ENCODE assay signal across 9 cellular contexts in the genomic region with DNA sequence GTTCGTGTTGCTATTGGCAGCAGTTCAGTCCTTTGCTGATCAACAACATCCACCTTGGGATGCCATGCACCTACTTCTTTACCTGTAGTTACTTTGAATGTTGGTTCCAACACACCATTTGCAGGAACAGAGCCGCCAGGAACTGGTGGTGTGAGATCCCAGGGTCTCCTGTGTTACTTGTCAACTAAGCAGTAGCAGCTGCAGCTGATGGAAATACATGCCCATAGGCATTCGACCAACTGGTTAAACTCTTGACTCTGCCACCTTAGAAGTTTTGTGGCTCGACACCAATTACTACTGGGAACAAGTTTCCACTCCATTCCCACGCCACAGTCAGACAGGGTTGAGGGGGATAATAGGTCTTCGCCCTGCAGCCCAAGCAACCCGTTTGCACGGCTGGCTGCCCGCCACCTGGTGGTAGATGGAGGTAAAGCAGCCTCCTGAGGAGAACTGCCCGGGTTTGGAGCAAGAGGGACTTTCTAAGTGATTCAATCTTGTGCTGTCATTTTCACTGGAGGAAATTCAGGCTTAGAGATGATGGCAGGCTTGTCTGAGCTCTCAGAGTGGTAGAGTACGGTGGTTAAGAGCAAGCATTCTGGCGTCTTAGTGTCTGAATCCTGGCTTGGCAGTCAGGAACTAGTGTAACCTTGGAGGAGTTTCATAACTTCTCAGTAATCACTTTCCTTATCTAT.
A peak's percentile ranks its signal among the peaks of the same experiment; 100 is the strongest.
DNase-seq lines count a peak whose midpoint lies in the region; ATAC-seq, FAIRE-seq and TF ChIP-seq lines count a peak whose summit lies in the region.
"Had no signal": no experiment of that assay in that cellular context is flagged by ENCODE, and none has a peak within 500 bp of the region (broad histone marks: within the 10 kb centered on the region; RNA-seq: fewer than 3 reads in every experiment).

No MANE protein-coding gene starts in this region.

- peak; percentile 51 for TF ChIP-seq RAD21 in HepG2 (CRISPR knock-in tag; IDR thresholded peaks at IDR 0.05)

- H3K36me3 ChIP-seq in HepG2 (replicated peaks in 1 of 2; ENCODE audit: control insufficient read depth in 1 of 2, insufficient read depth in 2 of 2, low read length in 2 of 2): no peaks in the 10 kb centered on the region

- BruUV-seq in HepG2 (replicated peaks; lab: Mats Ljungman, UMichigan): no TSS peak

- POLR2A ChIA-PET in HepG2 (lab: Yijun Ruan, JAX): no interaction called here

- no peaks in the 10 kb centered on the region for H3K9me3 ChIP-seq in HepG2 (ENCODE audit: low read length)

- intact Hi-C loops in HepG2 (cut with micrococcal nuclease; ENCODE audit: unreplicated experiment): loop anchor here (1.0 to 10.0 kb wide), 3 partner anchors 130 to 239 kb away; no protein-coding TSS in a partner anchor

- peak; percentile 41 to 44 for DNase-seq in NCI-H2081 (lab: John Stamatoyannopoulos, UW)
- no peak for DNase-seq in NCI-H2081 treated with DMSO at 0.1 percent for 48 hours (lab: John Stamatoyannopoulos, UW)
- peak; percentile 37 for DNase-seq in NCI-H2227 treated with DMSO at 0.1 percent for 48 hours (lab: John Stamatoyannopoulos, UW)
- peak; percentile 86 for DNase-seq in activated CD4-positive, alpha-beta T cell treated with anti-CD3 and anti-CD28 coated beads, Interleukin-2, amount 50 U/mL, for 1 hour
- peak; percentile 76 for DNase-seq in choroid plexus epithelial cell (ENCODE audit: low read depth)
- no peak for DNase-seq in HepG2 (ENCODE audit: low spot score)
- peak; percentile 71 to 86 (median 73) for DNase-seq in stimulated activated CD4-positive, alpha-beta T cell treated with anti-CD3 and anti-CD28 coated beads, TNF-alpha, amount 100 ng/mL, for 24 hours (ENCODE audit: low read depth in 3 of 3)

- TF ChIP-seq EP300 in HepG2 (IDR thresholded peaks at IDR 0.05; ENCODE audit: low read depth in 2 of 2, low read length in 2 of 2) (no peak), HepG2 (CRISPR knock-in tag; IDR thresholded peaks at IDR 0.05; ENCODE audit: borderline replicate concordance) (no peak)

- TF ChIP-seq CTCF in choroid plexus epithelial cell (conservative IDR thresholded peaks at IDR 0.05; ENCODE audit: low read depth, low read length): peak; percentile 99
- TF ChIP-seq CTCF in HepG2 (CRISPR knock-in tag; IDR thresholded peaks at IDR 0.05): peak; percentile 90

- WGBS in HepG2 (ENCODE audit: low lambda C conversion rate): 8% methylated on average over 11 of the region's 12 CpGs

- peaks cover 9% of the 10 kb centered on the region for H3K4me1 ChIP-seq in HepG2 (ENCODE audit: insufficient read depth, low read length)

- H3K4me2 ChIP-seq in HepG2 (ENCODE audit: low read depth, low read length): peak overlapping the region; percentile 22; the same call in 1 of the 2 replicates

- no peak overlapping the region for H3K27ac ChIP-seq in HepG2 (ENCODE audit: extremely low read length, insufficient read depth, low read length)

- in situ Hi-C loops in HepG2 (cut with HindIII; ENCODE audit: extremely low pct_ligation_motif_present, low pct_unique_long_range_greater_than_20kb): loop anchor here (5.0 kb wide), 2 partner anchors 42 to 238 kb away; no protein-coding TSS in a partner anchor

- CTCF ChIA-PET in HepG2 (lab: Yijun Ruan, JAX; ENCODE audit: low intra/inter-chr PET ratio, low total read pairs): interaction anchor here (3.8 to 4.0 kb wide), 2 partner anchors 42 to 238 kb away, joined by 39 to 51 read pairs; no protein-coding TSS in a partner anchor

- no peak overlapping the region for H3K9ac ChIP-seq in HepG2 (ENCODE audit: insufficient read depth, low read depth, low read length)

- no peaks in the 10 kb centered on the region for H3K79me2 ChIP-seq in HepG2 (ENCODE audit: insufficient read depth, low read length)

- H4K20me1 ChIP-seq in HepG2 (ENCODE audit: insufficient read depth, low read length): no peaks in the 10 kb centered on the region

- H3K4me3 ChIP-seq in choroid plexus epithelial cell (ENCODE audit: low read depth, low read length): no peak overlapping the region
- no peak overlapping the region for H3K4me3 ChIP-seq in HepG2 (replicated peaks in 1 of 3; ENCODE audit: insufficient read depth in 1 of 3, low read depth in 2 of 3, low read length in 3 of 3)

- ATAC-seq in HG02763 (IDR thresholded peaks at IDR 0.05; ENCODE audit: unreplicated experiment) (peak; percentile 54), HepG2 (peak; percentile 79)

- peaks cover 1 to 2% of the 10 kb centered on the region in 2 experiments; a peak in 1 of 5 replicates for H3K27me3 ChIP-seq in HepG2 (ENCODE audit: control insufficient read depth in 1 of 2, insufficient read depth in 2 of 2, low read length in 2 of 2)

- no peak for FAIRE-seq in HepG2 (lab: Jason Lieb, UNC)
- FAIRE-seq: G401.6 had no signal

- H2AFZ ChIP-seq in HepG2 (ENCODE audit: low read length): no peak overlapping the region

- TF ChIP-seq POLR2A in HepG2 (IDR thresholded peaks at IDR 0.05; ENCODE audit: insufficient read depth in 1 of 2, low read depth in 2 of 2, low read length in 2 of 2): no peak

TF ChIP-seq in HepG2, 621 proteins besides CTCF, POLR2A, EP300 and RAD21 (continues in another document):
- peak; percentile 31; the same call in 1 of the 2 replicates for TF ChIP-seq FOSL2 (CRISPR knock-in tag; IDR thresholded peaks at IDR 0.05)
- TF ChIP-seq ZNF879 (CRISPR knock-in tag; IDR thresholded peaks at IDR 0.05): no peak
- TF ChIP-seq HNF4G (IDR thresholded peaks at IDR 0.05; ENCODE audit: borderline replicate concordance, low read depth, low read length): no peak
- no peak for TF ChIP-seq HNF4G (CRISPR knock-in tag; IDR thresholded peaks at IDR 0.05; ENCODE audit: borderline replicate concordance, low read depth)
- 0 out of 2 replicates have a peak, but pooled peaks have one; percentile 23 for TF ChIP-seq RXRB (CRISPR knock-in tag; IDR thresholded peaks at IDR 0.05; ENCODE audit: borderline replicate concordance)
- TF ChIP-seq, protein P1, sequence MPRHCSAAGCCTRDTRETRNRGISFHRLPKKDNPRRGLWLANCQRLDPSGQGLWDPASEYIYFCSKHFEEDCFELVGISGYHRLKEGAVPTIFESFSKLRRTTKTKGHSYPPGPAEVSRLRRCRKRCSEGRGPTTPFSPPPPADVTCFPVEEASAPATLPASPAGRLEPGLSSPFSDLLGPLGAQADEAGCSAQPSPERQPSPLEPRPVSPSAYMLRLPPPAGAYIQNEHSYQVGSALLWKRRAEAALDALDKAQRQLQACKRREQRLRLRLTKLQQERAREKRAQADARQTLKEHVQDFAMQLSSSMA (CRISPR knock-in tag; IDR thresholded peaks at IDR 0.05): no peak
- TF ChIP-seq, protein P2, sequence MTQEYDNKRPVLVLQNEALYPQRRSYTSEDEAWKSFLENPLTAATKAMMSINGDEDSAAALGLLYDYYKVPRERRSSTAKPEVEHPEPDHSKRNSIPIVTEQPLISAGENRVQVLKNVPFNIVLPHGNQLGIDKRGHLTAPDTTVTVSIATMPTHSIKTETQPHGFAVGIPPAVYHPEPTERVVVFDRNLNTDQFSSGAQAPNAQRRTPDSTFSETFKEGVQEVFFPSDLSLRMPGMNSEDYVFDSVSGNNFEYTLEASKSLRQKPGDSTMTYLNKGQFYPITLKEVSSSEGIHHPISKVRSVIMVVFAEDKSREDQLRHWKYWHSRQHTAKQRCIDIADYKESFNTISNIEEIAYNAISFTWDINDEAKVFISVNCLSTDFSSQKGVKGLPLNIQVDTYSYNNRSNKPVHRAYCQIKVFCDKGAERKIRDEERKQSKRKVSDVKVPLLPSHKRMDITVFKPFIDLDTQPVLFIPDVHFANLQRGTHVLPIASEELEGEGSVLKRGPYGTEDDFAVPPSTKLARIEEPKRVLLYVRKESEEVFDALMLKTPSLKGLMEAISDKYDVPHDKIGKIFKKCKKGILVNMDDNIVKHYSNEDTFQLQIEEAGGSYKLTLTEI (CRISPR knock-in tag; conservative IDR thresholded peaks at IDR 0.05): no peak
- TF ChIP-seq SMC3 (IDR thresholded peaks at IDR 0.05; ENCODE audit: low read length): peak; percentile 72
- TF ChIP-seq, protein P3, sequence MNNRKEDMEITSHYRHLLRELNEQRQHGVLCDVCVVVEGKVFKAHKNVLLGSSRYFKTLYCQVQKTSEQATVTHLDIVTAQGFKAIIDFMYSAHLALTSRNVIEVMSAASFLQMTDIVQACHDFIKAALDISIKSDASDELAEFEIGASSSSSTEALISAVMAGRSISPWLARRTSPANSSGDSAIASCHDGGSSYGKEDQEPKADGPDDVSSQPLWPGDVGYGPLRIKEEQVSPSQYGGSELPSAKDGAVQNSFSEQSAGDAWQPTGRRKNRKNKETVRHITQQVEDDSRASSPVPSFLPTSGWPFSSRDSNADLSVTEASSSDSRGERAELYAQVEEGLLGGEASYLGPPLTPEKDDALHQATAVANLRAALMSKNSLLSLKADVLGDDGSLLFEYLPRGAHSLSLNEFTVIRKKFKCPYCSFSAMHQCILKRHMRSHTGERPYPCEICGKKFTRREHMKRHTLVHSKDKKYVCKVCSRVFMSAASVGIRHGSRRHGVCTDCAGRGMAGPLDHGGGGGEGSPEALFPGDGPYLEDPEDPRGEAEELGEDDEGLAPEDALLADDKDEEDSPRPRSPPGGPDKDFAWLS (CRISPR knock-in tag; IDR thresholded peaks at IDR 0.05; ENCODE audit: borderline replicate concordance): no peak

Comparison
In these comparisons a context has a peak if more than half of its experiments do, and no peak if none do; other contexts are left out.
1. DNase-seq: peak in NCI-H2081 (2 of 2), NCI-H2227 treated with DMSO at 0.1 percent for 48 hours (single experiment), activated CD4-positive, alpha-beta T cell treated with anti-CD3 and anti-CD28 coated beads, Interleukin-2, amount 50 U/mL, for 1 hour (single experiment), choroid plexus epithelial cell (single experiment) and stimulated activated CD4-positive, alpha-beta T cell treated with anti-CD3 and anti-CD28 coated beads, TNF-alpha, amount 100 ng/mL, for 24 hours (3 of 3); none in NCI-H2081 treated with DMSO at 0.1 percent for 48 hours (single experiment) and HepG2 (single experiment).